In the genomic region with DNA sequence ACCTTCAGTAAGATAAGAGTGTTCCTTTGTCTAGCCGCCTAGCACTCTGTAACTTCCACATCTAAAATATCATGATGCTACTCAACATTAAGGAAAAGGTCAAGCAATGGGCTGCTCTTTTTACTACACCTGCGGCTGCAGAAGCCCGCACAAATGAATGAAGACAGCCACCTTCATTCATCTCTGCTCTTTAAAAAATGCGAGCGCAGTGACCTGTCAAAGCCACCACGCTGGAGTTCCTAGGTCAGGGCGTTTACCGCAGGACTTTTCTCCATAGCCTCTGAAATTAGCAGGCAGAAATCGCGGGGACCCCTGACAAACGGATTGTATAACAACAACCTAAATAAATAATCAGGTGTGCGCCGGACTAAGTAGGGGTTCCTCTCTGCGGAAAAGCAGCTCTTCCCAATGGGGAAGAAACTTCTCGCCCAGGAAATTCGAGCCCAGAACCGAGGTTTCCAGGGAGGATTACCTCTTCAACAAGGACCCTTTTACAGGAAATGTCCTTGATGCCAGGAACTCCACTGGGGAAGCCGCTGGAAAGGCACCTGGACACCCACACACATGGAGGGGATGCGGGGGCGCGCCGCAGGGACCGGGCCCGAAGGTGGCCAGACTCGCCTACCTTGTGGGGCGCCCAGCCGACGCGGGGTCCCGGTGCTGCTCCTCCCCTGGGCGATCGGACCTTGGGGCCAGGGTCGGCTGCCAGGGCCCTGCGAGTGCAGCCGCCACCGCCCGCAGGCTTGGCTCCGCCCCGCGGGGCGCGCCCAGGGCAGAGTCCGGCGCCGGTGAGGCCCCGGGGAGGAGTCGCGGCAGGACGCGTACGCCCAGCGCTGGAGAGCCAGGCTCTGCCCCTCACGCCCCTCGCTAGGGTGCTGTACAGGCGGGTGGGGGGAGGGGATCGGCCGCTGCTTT, we compare ENCODE assay signal across 1 cellular context.
TF ChIP-seq lines count a peak whose summit lies in the region.

CCDC68 (minus strand) TSS at position 751 of the 915 bp plus-strand sequence. CDS start 16,670 bp downstream, outside the sequence.

TF ChIP-seq in SK-N-SH, 30 proteins besides CTCF, POLR2A, EP300 and RAD21 (continued from another document):
- TF ChIP-seq REST (IDR thresholded peaks at IDR 0.05; ENCODE audit: low read depth, low read length) = no peak
TF ChIP-seq in SK-N-SH: peak in this region for 0.
